ENCODE assay signal across 8 cellular contexts in the genomic region with DNA sequence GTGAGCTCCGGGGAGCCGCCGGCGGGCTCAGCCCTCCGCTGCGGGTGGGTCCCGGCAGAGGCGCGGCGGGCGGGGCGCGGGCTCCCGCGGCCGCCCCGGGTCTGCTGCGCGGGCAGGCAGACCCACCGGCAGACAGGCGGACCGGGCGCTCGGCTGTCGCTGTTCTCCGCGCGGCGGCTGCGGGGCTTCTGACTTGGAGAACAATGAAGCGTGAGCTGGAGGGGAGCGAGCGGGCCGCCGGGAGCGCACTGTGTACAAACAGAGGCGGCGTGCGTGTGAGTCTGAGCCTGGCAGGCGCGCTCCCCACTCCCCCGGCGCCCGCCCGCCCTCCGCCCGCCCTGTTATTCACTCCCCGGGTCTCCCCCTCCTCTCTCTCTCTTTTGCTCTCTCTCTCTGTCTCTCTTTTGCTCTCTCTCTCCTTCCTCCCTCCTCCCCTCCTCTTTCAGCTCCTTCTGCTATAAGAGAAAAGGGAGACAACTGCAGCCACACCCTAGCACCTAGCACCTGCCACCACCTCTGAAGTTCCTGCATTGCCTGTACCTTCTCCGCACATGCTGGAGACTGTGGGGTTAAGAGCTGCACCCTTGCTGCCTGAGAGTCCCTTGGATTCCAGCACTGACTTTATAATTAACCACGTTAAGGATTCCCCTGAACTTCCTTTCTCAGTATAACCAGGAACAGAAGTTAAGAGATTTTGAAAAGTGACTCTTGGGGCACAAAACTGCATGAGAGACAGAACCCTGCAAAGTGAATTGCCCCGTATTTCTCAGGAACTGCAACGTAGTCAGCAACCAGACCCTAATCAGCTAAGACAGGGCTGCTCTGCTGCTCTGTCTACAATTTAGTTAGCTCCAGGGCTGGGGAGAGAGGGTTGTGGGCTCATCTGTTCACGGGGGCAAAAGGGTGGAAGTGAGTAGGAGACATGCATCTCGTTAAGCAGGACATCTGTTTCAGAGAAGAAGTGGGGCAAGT. TPM values are rescaled to one million over a fixed set of nuclear protein-coding genes. Genes with fewer than 3 reads are reported as not detected.
A peak's percentile ranks its signal among the peaks of the same experiment; 100 is the strongest.
DNase-seq lines count a peak whose midpoint lies in the region; ATAC-seq lines count a peak whose summit lies in the region.

A gene with protein sequence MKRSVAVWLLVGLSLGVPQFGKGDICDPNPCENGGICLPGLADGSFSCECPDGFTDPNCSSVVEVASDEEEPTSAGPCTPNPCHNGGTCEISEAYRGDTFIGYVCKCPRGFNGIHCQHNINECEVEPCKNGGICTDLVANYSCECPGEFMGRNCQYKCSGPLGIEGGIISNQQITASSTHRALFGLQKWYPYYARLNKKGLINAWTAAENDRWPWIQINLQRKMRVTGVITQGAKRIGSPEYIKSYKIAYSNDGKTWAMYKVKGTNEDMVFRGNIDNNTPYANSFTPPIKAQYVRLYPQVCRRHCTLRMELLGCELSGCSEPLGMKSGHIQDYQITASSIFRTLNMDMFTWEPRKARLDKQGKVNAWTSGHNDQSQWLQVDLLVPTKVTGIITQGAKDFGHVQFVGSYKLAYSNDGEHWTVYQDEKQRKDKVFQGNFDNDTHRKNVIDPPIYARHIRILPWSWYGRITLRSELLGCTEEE (minus strand): TSS at position 277 of the 972 bp plus-strand sequence. CDS start 506 bp downstream, outside the sequence.

- no peak within 1 kb of the TSS for H3K27ac Mint-ChIP-seq in T-helper 17 cell

- WGBS in neuronal stem cell (ENCODE audit: extremely low coverage in 2 of 2, insufficient read length in 2 of 2, insufficient replicate concordance in 1 of 2), 2 donors = no CpG with 5 or more reads among the region's 54 CpGs

- H3K4me3 Mint-ChIP-seq in T-helper 17 cell = peak within 1 kb of the TSS; percentile 69

- peaks cover 4% of the 10 kb centered on the region for H3K4me1 Mint-ChIP-seq in T-helper 17 cell

- H3K27me3 Mint-ChIP-seq in T-helper 17 cell = peaks cover 43% of the 10 kb centered on the region

- no peaks in the 10 kb centered on the region for H3K79me1 ChIP-seq in neuronal stem cell (ENCODE audit: low read depth, low read length)

- peak within 1 kb of the TSS; percentile 82 for H2BK5ac ChIP-seq in neuronal stem cell (ENCODE audit: low read length)

- H3K14ac ChIP-seq in neuronal stem cell (ENCODE audit: low read length) = peak within 1 kb of the TSS; percentile 90

- peak within 1 kb of the TSS; percentile 79 for H3K9ac ChIP-seq in HUES6 (ENCODE audit: low read length)
- peak within 1 kb of the TSS; percentile 83 for H3K9ac ChIP-seq in neuronal stem cell (ENCODE audit: low read depth, low read length, poor library complexity)

- no peak within 1 kb of the TSS for H4K91ac ChIP-seq in neuronal stem cell (ENCODE audit: low read depth, low read length, poor library complexity)

- H2BK15ac ChIP-seq in neuronal stem cell (ENCODE audit: low read length) = peak within 1 kb of the TSS; percentile 92

- peak within 1 kb of the TSS; percentile 85 for H3K4me2 ChIP-seq in neuronal stem cell (ENCODE audit: insufficient read depth, low read length, poor library complexity, severe bottlenecking)

- H2AFZ ChIP-seq in neuronal stem cell (ENCODE audit: low read length) = peak within 1 kb of the TSS; percentile 96

- peak within 1 kb of the TSS; percentile 50; the same call in 1 of the 2 replicates for H3K27ac ChIP-seq in HUES6 (ENCODE audit: low read depth, low read length)
- no peak within 1 kb of the TSS for H3K27ac ChIP-seq in neuronal stem cell (replicated peaks; ENCODE audit: low read length)

- no peak within 1 kb of the TSS for H2BK120ac ChIP-seq in neuronal stem cell (ENCODE audit: low read depth, low read length)

- H3K27me3 ChIP-seq in HUES6 (ENCODE audit: control insufficient read depth, insufficient read depth, low read length) (peaks cover 14% of the 10 kb centered on the region; the same call in 1 of the 2 replicates), neuronal stem cell (ENCODE audit: control insufficient read depth in 3 of 3, insufficient read depth in 3 of 3, low read depth in 1 of 3, low read length in 3 of 3) (peaks cover 4 to 68% (median 26%) of the 10 kb centered on the region in 3 experiments)

- H3K4ac ChIP-seq in neuronal stem cell (ENCODE audit: low read length) = no peak within 1 kb of the TSS

- ATAC-seq in T-helper 17 cell = no peak
- no peak for ATAC-seq in HG02973 (IDR thresholded peaks at IDR 0.05; ENCODE audit: unreplicated experiment)

- H3K9me3 ChIP-seq in HUES6 (ENCODE audit: control insufficient read depth, insufficient read depth, low read depth, low read length) (no peaks in the 10 kb centered on the region), T-helper 17 cell (ENCODE audit: control insufficient read depth, low read length, poor library complexity, severe bottlenecking) (peaks cover 2% of the 10 kb centered on the region), neuronal stem cell (replicated peaks in 1 of 2; ENCODE audit: control insufficient read depth in 2 of 2, insufficient read depth in 1 of 2, low read depth in 1 of 2, low read length in 2 of 2) (no peaks in the 10 kb centered on the region)

- H3K4me1 ChIP-seq in HUES6 (ENCODE audit: control insufficient read depth, insufficient read depth, low read length) = peaks cover 4% of the 10 kb centered on the region; the same call in 1 of the 2 replicates
- peaks cover 3% of the 10 kb centered on the region in 2 donors for H3K4me1 ChIP-seq in neuronal stem cell (ENCODE audit: control insufficient read depth in 2 of 2, insufficient read depth in 1 of 2, low read depth in 1 of 2, low read length in 2 of 2)

- H2BK12ac ChIP-seq in neuronal stem cell (ENCODE audit: low read length) = peak within 1 kb of the TSS; percentile 58

- DNase-seq in T-helper 17 cell (no peak), globus pallidus (ENCODE audit: low spot score) (peak; percentile 87), neuronal stem cell (ENCODE audit: low spot score) (peak; percentile 59), hepatic stellate cell (ENCODE audit: low spot score) (no peak)
- DNase-seq in central memory CD4-positive, alpha-beta T cell = no peak
- DNase-seq in activated CD8-positive, alpha-beta memory T cell treated with anti-CD3 and anti-CD28 coated beads, Interleukin-2, amount 50 U/mL, for 4 hours = no peak

- peaks cover 5% of the 10 kb centered on the region for H3K36me3 Mint-ChIP-seq in T-helper 17 cell (ENCODE audit: low read depth)

- H3K23ac ChIP-seq in neuronal stem cell (ENCODE audit: low read depth, low read length, poor library complexity) = no peak within 1 kb of the TSS

- peaks cover 5% of the 10 kb centered on the region; the same call in 1 of the 2 replicates for H3K36me3 ChIP-seq in HUES6 (ENCODE audit: control insufficient read depth, insufficient read depth, low read length)
- H3K36me3 ChIP-seq in neuronal stem cell (replicated peaks in 1 of 2; ENCODE audit: control insufficient read depth in 2 of 2, insufficient read depth in 2 of 2, low read length in 2 of 2) = no peaks in the 10 kb centered on the region

- H3K4me3 ChIP-seq in HUES6 (ENCODE audit: low read depth, low read length) = peak within 1 kb of the TSS; percentile 94
- peak within 1 kb of the TSS; percentile 49 to 88 for H3K4me3 ChIP-seq in neuronal stem cell (ENCODE audit: low read length in 2 of 2)

- no peak within 1 kb of the TSS for H4K8ac ChIP-seq in neuronal stem cell (ENCODE audit: low read depth, low read length)

- H2AK5ac ChIP-seq in neuronal stem cell (ENCODE audit: low read depth, low read length) = peak within 1 kb of the TSS; percentile 61

- H3K18ac ChIP-seq in neuronal stem cell (ENCODE audit: low read length) = peak within 1 kb of the TSS; percentile 87

RNA-seq across cellular contexts. Expression of the gene that starts here (rescaled TPM):
- not detected for total RNA-seq in T-helper 17 cell
- polyA plus RNA-seq in neuronal stem cell (2013, experiment 1 of 2) = 4.5 TPM
- polyA plus RNA-seq in neuronal stem cell (2013, experiment 2 of 2) = 4.5 TPM

Comparison
In these comparisons a context has a peak if more than half of its experiments do, and no peak if none do; other contexts are left out.
1. DNase-seq: peak in globus pallidus (single experiment) and neuronal stem cell (single experiment); none in T-helper 17 cell (0 of 3), central memory CD4-positive, alpha-beta T cell (single experiment), activated CD8-positive, alpha-beta memory T cell treated with anti-CD3 and anti-CD28 coated beads, Interleukin-2, amount 50 U/mL, for 4 hours (single experiment) and hepatic stellate cell (single experiment).